Comparison of ENCODE assay signal across 8 cellular contexts in genomic region chr5:38258319-38259061, GRCh38. TPM values are rescaled to one million over a fixed set of nuclear protein-coding genes. Genes with fewer than 3 reads are reported as not detected.
A peak's percentile ranks its signal among the peaks of the same experiment; 100 is the strongest.
DNase-seq lines count a peak whose midpoint lies in the region; ATAC-seq and TF ChIP-seq lines count a peak whose summit lies in the region.

Gene EGFLAM, plus strand, starts transcription at chr5:38258559. Its CDS starts 196 bp downstream, at chr5:38258755.

- H3K36me3 Mint-ChIP-seq in MCF 10A (ENCODE audit: insufficient read depth, unreplicated experiment) (no peaks in the 10 kb centered on the region), type B pancreatic cell (no peaks in the 10 kb centered on the region)

- no peak for ATAC-seq in HG03097 (IDR thresholded peaks at IDR 0.05; ENCODE audit: low FRiP score, unreplicated experiment)

- peaks cover 0 to 6% (median 0%) of the 10 kb centered on the region in 4 donors for H3K9me3 ChIP-seq in liver (ENCODE audit: control insufficient read depth in 4 of 4, low read length in 3 of 4)

- H3K36me3 ChIP-seq in liver (ENCODE audit: control insufficient read depth in 4 of 4, insufficient read depth in 3 of 4, low read depth in 1 of 4, low read length in 3 of 4) = no peaks in the 10 kb centered on the region

- H3K4me3 ChIP-seq in liver (ENCODE audit: low read depth in 1 of 3, low read length in 3 of 3) = peak within 1 kb of the TSS in 1 of 3 donors; percentile 56

- POLR2A ChIA-PET in MCF 10A (lab: Yijun Ruan, JAX) = interaction anchor here (0.5 kb wide), 1 partner anchor 11 kb away, joined by 3 read pairs; no protein-coding TSS in a partner anchor

- no peak for TF ChIP-seq RAD21 in liver (IDR thresholded peaks at IDR 0.05)

- H3K27ac Mint-ChIP-seq in MCF 10A (ENCODE audit: low read depth, unreplicated experiment) (no peak within 1 kb of the TSS), type B pancreatic cell (peak within 1 kb of the TSS; percentile 42)

- H3K27ac ChIP-seq in liver (ENCODE audit: low read depth in 1 of 2, low read length in 2 of 2) = peak within 1 kb of the TSS; percentile 10 to 18

- peaks cover 0 to 11% (median 3%) of the 10 kb centered on the region in 4 donors for H3K27me3 ChIP-seq in liver (ENCODE audit: control insufficient read depth in 4 of 4, insufficient read depth in 4 of 4, low read length in 3 of 4)

- DNase-seq in DMS 273 treated with DMSO at 0.1 percent for 48 hours (lab: John Stamatoyannopoulos, UW) = peak; percentile 15
- peak; percentile 45 for DNase-seq in NCI-H1105 treated with DMSO at 0.1 percent for 48 hours (lab: John Stamatoyannopoulos, UW)
- peak; percentile 6 for DNase-seq in MCF 10A (ENCODE audit: unreplicated experiment)
- peak; percentile 74 for DNase-seq in type B pancreatic cell (ENCODE audit: extremely low spot score, unreplicated experiment)
- DNase-seq in kidney glomerular epithelial cell (lab: John Stamatoyannopoulos, UW) = no peak
- no peak for DNase-seq in NCI-H226

- CTCF ChIA-PET in MCF 10A (lab: Yijun Ruan, JAX) = interaction anchor here (0.7 kb wide), 1 partner anchor 706 kb away, joined by 4 read pairs; no protein-coding TSS in a partner anchor

- intact Hi-C loops in MCF 10A (cut with micrococcal nuclease) = no loop called here

- peak within 1 kb of the TSS; percentile 57 for H3K4me3 Mint-ChIP-seq in MCF 10A (ENCODE audit: unreplicated experiment)
- peak within 1 kb of the TSS; percentile 92 for H3K4me3 Mint-ChIP-seq in type B pancreatic cell

- H3K9me3 Mint-ChIP-seq in MCF 10A (ENCODE audit: unreplicated experiment) = no peaks in the 10 kb centered on the region
- H3K9me3 Mint-ChIP-seq in type B pancreatic cell = no peaks in the 10 kb centered on the region

- peaks cover 8 to 20% (median 14%) of the 10 kb centered on the region in 4 donors for H3K4me1 ChIP-seq in liver (ENCODE audit: control insufficient read depth in 4 of 4, insufficient read depth in 4 of 4, low read length in 3 of 4)

- H3K9ac ChIP-seq in liver (ENCODE audit: low read depth in 1 of 2, low read length in 2 of 2) = no peak within 1 kb of the TSS

- H3K27me3 Mint-ChIP-seq in MCF 10A (ENCODE audit: insufficient read depth, unreplicated experiment) = peaks cover 45% of the 10 kb centered on the region
- H3K27me3 Mint-ChIP-seq in type B pancreatic cell = peaks cover 89% of the 10 kb centered on the region

- TF ChIP-seq CTCF in MCF 10A (IDR thresholded peaks at IDR 0.05; ENCODE audit: unreplicated experiment) (no peak), liver (IDR thresholded peaks at IDR 0.05; ENCODE audit: low read depth, low read length, missing input control) (peak; percentile 19), type B pancreatic cell (conservative IDR thresholded peaks at IDR 0.05) (peak; percentile 64)

- BruUV-seq in MCF 10A (replicated peaks; lab: Mats Ljungman, UMichigan) = no TSS peak

- H3K4me1 Mint-ChIP-seq in MCF 10A (ENCODE audit: insufficient read depth, unreplicated experiment) (no peaks in the 10 kb centered on the region), type B pancreatic cell (ENCODE audit: unreplicated experiment) (peaks cover 19% of the 10 kb centered on the region)

- WGBS in liver = 2% methylated on average over 73 of the region's 73 CpGs

TF ChIP-seq in liver, 16 proteins besides CTCF, POLR2A, EP300 and RAD21:
- TF ChIP-seq FOXA1 (IDR thresholded peaks at IDR 0.05) (no peak), EGR1 (IDR thresholded peaks at IDR 0.05; ENCODE audit: low read depth in 2 of 2) (no peak), NR2F2 (IDR thresholded peaks at IDR 0.05) (no peak), MAX (IDR thresholded peaks at IDR 0.05) (no peak), ATF3 (IDR thresholded peaks at IDR 0.05) (no peak), JUND (IDR thresholded peaks at IDR 0.05) (no peak), GABPA (IDR thresholded peaks at IDR 0.05 in 1 of 2, conservative IDR thresholded peaks at IDR 0.05 in 1 of 2) (no peak), HNF4A (conservative IDR thresholded peaks at IDR 0.05) (no peak), HNF4G (IDR thresholded peaks at IDR 0.05) (no peak), TAF1 (conservative IDR thresholded peaks at IDR 0.05) (no peak), YY1 (IDR thresholded peaks at IDR 0.05) (no peak), REST (IDR thresholded peaks at IDR 0.05) (no peak), FOXA2 (IDR thresholded peaks at IDR 0.05) (no peak), SP1 (IDR thresholded peaks at IDR 0.05) (no peak), RXRA (IDR thresholded peaks at IDR 0.05) (no peak), ZBTB33 (IDR thresholded peaks at IDR 0.05) (no peak)
TF ChIP-seq in liver: peak in this region for 0.

RNA-seq across cellular contexts. Expression of gene EGFLAM, which starts in this region (rescaled TPM):
- 9.3 and 11.5 TPM in 2 replicates for total RNA-seq in MCF 10A (2022)
- 1 to 10 TPM; 1.8 to 4.9 TPM for total RNA-seq in liver
- polyA plus RNA-seq in liver = 1 to 10 TPM; 1.1 to 2.0 TPM
- total RNA-seq in type B pancreatic cell (ENCODE audit: low replicate concordance) = 0.43 and 4.8 TPM in 2 replicates

Comparison
In these comparisons a context has a peak if more than half of its experiments do, and no peak if none do; other contexts are left out.
1. DNase-seq: peak in DMS 273 treated with DMSO at 0.1 percent for 48 hours (single experiment), NCI-H1105 treated with DMSO at 0.1 percent for 48 hours (single experiment), MCF 10A (single experiment) and type B pancreatic cell (single experiment); none in kidney glomerular epithelial cell (single experiment) and NCI-H226 (single experiment).